ENCODE assay signal across 8 cellular contexts in genomic region chr17:41665566-41666335, GRCh38. TPM values are rescaled to one million over a fixed set of nuclear protein-coding genes. Genes with fewer than 3 reads are reported as not detected.
DNase-seq lines count a peak whose midpoint lies in the region; ATAC-seq and TF ChIP-seq lines count a peak whose summit lies in the region.

No MANE protein-coding gene starts in this region.

- DNase-seq in D341Med (ENCODE audit: low spot score) (peak; percentile 100), OCI-LY7 (ENCODE audit: low spot score) (peak; percentile 90), activated T-cell treated with anti-CD3 and anti-CD28 coated beads for 48 hours (ENCODE audit: low read depth) (peak; percentile 94)
- peak; percentile 77 to 80 for DNase-seq in stimulated activated CD8-positive, alpha-beta memory T cell treated with anti-CD3 and anti-CD28 coated beads, Interleukin-7, amount 100 ng/mL, for 1 hour (ENCODE audit: low read depth in 2 of 2)

- peak overlapping the region; percentile 82 for H3K4me2 ChIP-seq in OCI-LY7 (ENCODE audit: low read length)

- ATAC-seq in GM21528 (IDR thresholded peaks at IDR 0.05; ENCODE audit: low FRiP score, unreplicated experiment): peak; percentile 67

- peak overlapping the region; percentile 92 to 99 (median 99) for H3K27ac Mint-ChIP-seq in IgD-negative memory B cell

- H3K4me3 Mint-ChIP-seq in IgD-negative memory B cell: peak overlapping the region; percentile 85 to 97 (median 91)

- H3K36me3 ChIP-seq in OCI-LY7 (ENCODE audit: insufficient read depth, low read length) (no peaks in the 10 kb centered on the region), esophagus (ENCODE audit: control insufficient read depth in 2 of 2, insufficient read depth in 2 of 2, low read length in 1 of 2) (no peaks in the 10 kb centered on the region), muscle layer of colon (ENCODE audit: insufficient read depth, low read length) (no peaks in the 10 kb centered on the region)

- no peaks in the 10 kb centered on the region for H3K9me3 ChIP-seq in OCI-LY7 (ENCODE audit: low read length)
- H3K9me3 ChIP-seq in esophagus (ENCODE audit: control insufficient read depth in 2 of 2, insufficient read depth in 1 of 2, low read depth in 1 of 2, low read length in 1 of 2): no peaks in the 10 kb centered on the region
- H3K9me3 ChIP-seq in muscle layer of colon (ENCODE audit: low read length): no peaks in the 10 kb centered on the region

- TF ChIP-seq CTCF in OCI-LY7 (conservative IDR thresholded peaks at IDR 0.05; ENCODE audit: low read length): peak; percentile 95

- peaks cover 25 to 26% (median 26%) of the 10 kb centered on the region in 3 donors for H3K4me1 Mint-ChIP-seq in IgD-negative memory B cell

- H3K27ac ChIP-seq in OCI-LY7 (ENCODE audit: low read depth, low read length, poor library complexity, severe bottlenecking): peak overlapping the region; percentile 84
- H3K27ac ChIP-seq in esophagus (ENCODE audit: low read depth in 2 of 2, low read length in 1 of 2): peak overlapping the region; percentile 90 to 97
- peak overlapping the region; percentile 81 for H3K27ac ChIP-seq in muscle layer of colon (ENCODE audit: low read depth, low read length)

- no peaks in the 10 kb centered on the region for H3K9me3 Mint-ChIP-seq in IgD-negative memory B cell

- CTCF ChIA-PET in OCI-LY7 (lab: Charles Lee; ENCODE audit: unreplicated experiment): interaction anchor here (0.5 to 2.3 kb wide), 4 partner anchors 17 to 86 kb away, joined by 3 to 20 read pairs (median 3); partner anchors contain the start of gene EIF1

- H3K79me2 ChIP-seq in OCI-LY7 (ENCODE audit: insufficient read depth, low read depth, low read length): no peaks in the 10 kb centered on the region

- intact Hi-C loops in OCI-LY7 (cut with micrococcal nuclease; ENCODE audit: unreplicated experiment): loop anchor here (1.0 to 10.0 kb wide), 2 partner anchors 17 to 341 kb away; no protein-coding TSS in a partner anchor

- no peaks in the 10 kb centered on the region for H3K27me3 Mint-ChIP-seq in IgD-negative memory B cell

- peaks cover 31% of the 10 kb centered on the region for H3K4me1 ChIP-seq in OCI-LY7 (ENCODE audit: insufficient read depth, low read length, poor library complexity, severe bottlenecking)
- peaks cover 3 to 18% of the 10 kb centered on the region in 2 donors for H3K4me1 ChIP-seq in esophagus (ENCODE audit: control insufficient read depth in 2 of 2, insufficient read depth in 2 of 2, low read length in 1 of 2)
- H3K4me1 ChIP-seq in muscle layer of colon (ENCODE audit: insufficient read depth, low read length): peaks cover 7% of the 10 kb centered on the region

- BruUV-seq in OCI-LY7 (replicated peaks; lab: Mats Ljungman, UMichigan): no TSS peak

- H3K36me3 Mint-ChIP-seq in IgD-negative memory B cell: peaks cover 2% of the 10 kb centered on the region

- no peaks in the 10 kb centered on the region for H3K9me2 ChIP-seq in OCI-LY7 (ENCODE audit: insufficient read depth, low read length)

- H3K9ac ChIP-seq in muscle layer of colon (ENCODE audit: low read length): peak overlapping the region; percentile 82

- no peaks in the 10 kb centered on the region for H4K20me1 ChIP-seq in OCI-LY7 (ENCODE audit: insufficient read depth, low read length)

- POLR2A ChIA-PET in OCI-LY7 (lab: Charles Lee): interaction anchor here (0.6 to 2.8 kb wide), 6 partner anchors 13 to 255 kb away, joined by 4 to 13 read pairs (median 6); partner anchors contain the start of gene EIF1

- H3K4me3 ChIP-seq in OCI-LY7 (ENCODE audit: low read depth, low read length, poor library complexity, severe bottlenecking) (peak overlapping the region; percentile 62), esophagus (ENCODE audit: low read depth in 1 of 2, low read length in 2 of 2) (peak overlapping the region; percentile 56 to 61), muscle layer of colon (ENCODE audit: low read depth in 1 of 2, low read length in 2 of 2) (peak overlapping the region; percentile 44 to 85)

- 1 to 2% methylated on average over 28 to 40 of the region's 40 CpGs for WGBS in esophagus, 2 donors

- H2AFZ ChIP-seq in OCI-LY7 (ENCODE audit: low read length): peak overlapping the region; percentile 96

- H3K27me3 ChIP-seq in esophagus (ENCODE audit: control insufficient read depth in 1 of 2, insufficient read depth in 2 of 2, low read length in 2 of 2) (no peaks in the 10 kb centered on the region), muscle layer of colon (ENCODE audit: control insufficient read depth in 1 of 2, insufficient read depth in 2 of 2, low read length in 2 of 2) (no peaks in the 10 kb centered on the region)

RNA-seq across cellular contexts. Expression of gene EIF1, which starts 22.9 kb away (rescaled TPM):
- polyA plus RNA-seq in IgD-negative memory B cell (1,505 TPM), esophagus (100 to 1,000 TPM; 342 to 553 TPM)
- total RNA-seq in OCI-LY7 (2014; rRNA removed; shearing (Covaris generic)): 123 and 145 TPM in 2 replicates
- total RNA-seq in OCI-LY7 (2022): 659 and 705 TPM in 2 replicates

RNA-seq across cellular contexts. Expression of gene KRT17, which starts 41.4 kb away (rescaled TPM):
- polyA plus RNA-seq in IgD-negative memory B cell: not detected
- total RNA-seq in OCI-LY7 (2014; rRNA removed; shearing (Covaris generic)): not detected in 2 replicates
- total RNA-seq in OCI-LY7 (2022): 0.70 and 2.1 TPM in 2 replicates
- 100 to 1,000 TPM in 1 of 2 donors, 10 to 100 TPM in 1; 92.9 to 191 TPM for polyA plus RNA-seq in esophagus

RNA-seq across cellular contexts. Expression of gene GAST, which starts 46.4 kb away (rescaled TPM):
- polyA plus RNA-seq in IgD-negative memory B cell (not detected), esophagus (not detected)
- total RNA-seq in OCI-LY7 (2014; rRNA removed; shearing (Covaris generic)): not detected in 2 replicates
- total RNA-seq in OCI-LY7 (2022): not detected in 2 replicates

RNA-seq across cellular contexts. Expression of gene KRT16, which starts 53.2 kb away (rescaled TPM):
- polyA plus RNA-seq in IgD-negative memory B cell (not detected), esophagus (100 to 1,000 TPM; 413 to 534 TPM)
- total RNA-seq in OCI-LY7 (2014; rRNA removed; shearing (Covaris generic)): not detected in 2 replicates
- not detected in 2 replicates for total RNA-seq in OCI-LY7 (2022)

Comparison
In these comparisons a context has a peak if more than half of its experiments do, and no peak if none do; other contexts are left out.
1. Peak in every context shown above with its lines: DNase-seq, ATAC-seq, H3K4me3 ChIP-seq and H3K27ac ChIP-seq.
2. RNA of gene KRT17, which starts 41.4 kb away (polyA plus RNA-seq): 92.9 to 191 TPM in esophagus; not detected in IgD-negative memory B cell (single experiment); every median in the first group is over 10 times any median in the second.